1 cellular context compared by ENCODE assay signal in genomic region chr7:140924821-140925421, GRCh38.
A peak's percentile ranks its signal among the peaks of the same experiment; 100 is the strongest.
TF ChIP-seq lines count a peak whose summit lies in the region.

Gene BRAF, minus strand, starts transcription at chr7:140924929. Its CDS starts 226 bp downstream, at chr7:140924703.

TF ChIP-seq in GM12878, 131 proteins besides CTCF, POLR2A, EP300 and RAD21 (continued from another document):
- TF ChIP-seq E2F8 (IDR thresholded peaks at IDR 0.05; ENCODE audit: low read depth, partially characterized antibody) = peak; percentile 56
- TF ChIP-seq JUND (IDR thresholded peaks at IDR 0.05; ENCODE audit: low read depth, low read length) = peak; percentile 67; the same call in 1 of the 2 replicates
- TF ChIP-seq SMARCA5 (IDR thresholded peaks at IDR 0.05) = 0 out of 2 replicates have a peak, but pooled peaks have one; percentile 12
- TF ChIP-seq CBX3 (IDR thresholded peaks at IDR 0.05; ENCODE audit: borderline replicate concordance, low read depth) = no peak
- no peak for TF ChIP-seq ZNF217 (IDR thresholded peaks at IDR 0.05)
